ENCODE assay signal across 8 cellular contexts in the genomic region with DNA sequence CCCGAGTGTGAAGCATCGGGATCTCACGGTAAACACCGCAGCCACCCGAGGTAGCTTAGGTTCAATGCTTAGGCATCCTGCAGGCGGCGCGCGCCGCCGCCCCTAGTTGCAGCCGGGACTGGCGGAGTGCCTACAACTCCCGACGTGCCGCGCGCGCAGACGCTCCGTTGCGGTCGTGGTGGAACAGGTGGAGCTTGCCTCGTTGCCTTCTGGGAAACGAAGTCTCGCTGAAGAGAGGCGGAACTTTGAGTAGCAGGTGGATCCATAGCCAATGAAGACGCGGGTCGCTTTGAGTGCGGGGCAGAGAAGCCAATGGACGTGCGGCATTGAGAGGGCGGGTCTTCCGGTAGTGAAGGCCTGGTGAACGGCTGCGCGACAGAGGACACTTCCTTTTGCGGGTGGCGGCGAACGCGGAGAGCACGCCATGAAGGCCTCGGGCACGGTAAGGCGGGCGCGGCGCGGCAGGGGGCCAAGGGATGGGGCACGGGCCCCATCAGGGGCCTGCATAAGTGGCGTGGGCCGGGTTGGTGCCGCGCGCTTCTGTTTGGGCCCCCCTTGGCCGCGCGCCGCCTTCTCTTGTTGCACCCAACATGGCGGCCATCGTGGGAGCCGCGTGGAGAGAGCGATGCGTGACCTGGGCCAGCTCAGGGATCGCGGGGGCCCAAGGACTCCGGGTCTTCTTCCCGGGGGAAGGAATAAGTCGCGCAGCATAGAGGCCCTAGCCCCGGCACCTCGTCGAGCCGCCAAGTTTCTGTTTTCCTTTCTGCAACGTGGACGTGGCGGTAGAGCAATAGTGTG. TPM values are rescaled to one million over a fixed set of nuclear protein-coding genes. Genes with fewer than 3 reads are reported as not detected.
A peak's percentile ranks its signal among the peaks of the same experiment; 100 is the strongest.
DNase-seq lines count a peak whose midpoint lies in the region; ATAC-seq and TF ChIP-seq lines count a peak whose summit lies in the region.

A gene (plus strand): TSS at position 378 of the 798 bp plus-strand sequence. CDS start 47 bp downstream, at position 425.

- H3K27ac ChIP-seq in GM23338 (ENCODE audit: low read depth) (peak within 1 kb of the TSS; percentile 90), RWPE1 (peak within 1 kb of the TSS; percentile 77)

- H3K4me2 ChIP-seq in GM23338 = peak within 1 kb of the TSS; percentile 100

- H3K9me3 Mint-ChIP-seq in GM23338 (peaks cover 11% of the 10 kb centered on the region; the same call in 2 of the 3 replicates), natural killer cell (no peaks in the 10 kb centered on the region)
- no peaks in the 10 kb centered on the region for H3K9me3 Mint-ChIP-seq in activated T-helper 2 cell treated with anti-CD3 and anti-CD28 coated beads, Interferon-gamma antibody, Interleukin-2, Interleukin-4, amounts not matched to agents 10 μg/mL and 5 μg/mL and 100 μg/mL, durations not matched to agents 14 hours and 24 hours and 36 hours

- H3K27me3 Mint-ChIP-seq in GM23338 (ENCODE audit: insufficient read depth, low read depth, poor library complexity) = peaks cover 27% of the 10 kb centered on the region
- no peaks in the 10 kb centered on the region for H3K27me3 Mint-ChIP-seq in activated T-helper 2 cell treated with anti-CD3 and anti-CD28 coated beads, Interferon-gamma antibody, Interleukin-2, Interleukin-4, amounts not matched to agents 10 μg/mL and 5 μg/mL and 100 μg/mL, durations not matched to agents 14 hours and 24 hours and 36 hours (ENCODE audit: low read depth)
- no peaks in the 10 kb centered on the region for H3K27me3 Mint-ChIP-seq in natural killer cell (ENCODE audit: low read depth in 2 of 2)

- POLR2A ChIA-PET in RWPE1 (lab: Yijun Ruan, JAX; ENCODE audit: low non-redundant PET) = interaction anchor here (0.6 to 1.3 kb wide), 10 partner anchors 11 to 535 kb away, joined by 3 to 21 read pairs (median 4); a partner anchor contains a TSS

- H3K4me1 Mint-ChIP-seq in GM23338 (peaks cover 17% of the 10 kb centered on the region), natural killer cell (peaks cover 30 to 32% of the 10 kb centered on the region in 2 donors)
- H3K4me1 Mint-ChIP-seq in activated T-helper 2 cell treated with anti-CD3 and anti-CD28 coated beads, Interferon-gamma antibody, Interleukin-2, Interleukin-4, amounts not matched to agents 10 μg/mL and 5 μg/mL and 100 μg/mL, durations not matched to agents 14 hours and 24 hours and 36 hours (ENCODE audit: low read depth) = peaks cover 20% of the 10 kb centered on the region

- peaks cover 45% of the 10 kb centered on the region for H3F3A ChIP-seq in GM23338 (replicated peaks; ENCODE audit: low read depth)

- peaks cover 38% of the 10 kb centered on the region for H4K20me1 ChIP-seq in GM23338 (replicated peaks; ENCODE audit: insufficient read depth)

- CTCF ChIA-PET in RWPE1 (lab: Yijun Ruan, JAX) = interaction anchor here (0.6 to 2.2 kb wide), 11 partner anchors 8 to 254 kb away, joined by 3 to 52 read pairs (median 4); a partner anchor contains a TSS

- peak; percentile 100 for DNase-seq in EL
- peak; percentile 100 for DNase-seq in GM23338 (ENCODE audit: low spot score)
- DNase-seq in RWPE1 (ENCODE audit: low spot score) = peak; percentile 97
- peak; percentile 99 for DNase-seq in activated T-helper 2 cell treated with anti-CD3 and anti-CD28 coated beads, Interferon-gamma antibody, Interleukin-2, Interleukin-4, amounts not matched to agents 10 μg/mL and 5 μg/mL and 100 μg/mL, durations not matched to agents 14 hours and 24 hours and 36 hours (ENCODE audit: low spot score)
- peak; percentile 100 for DNase-seq in fibroblast of mammary gland (ENCODE audit: low read depth)
- peak; percentile 94 for DNase-seq in natural killer cell
- DNase-seq in stimulated activated naive CD8-positive, alpha-beta T cell treated with anti-CD3 and anti-CD28 coated beads, Interleukin-15, Interleukin-2, amounts not matched to agents 100 U/mL and 50 U/mL, for 24 hours = peak; percentile 97

- H3K27ac Mint-ChIP-seq in GM23338 (peak within 1 kb of the TSS; percentile 100), natural killer cell (peak within 1 kb of the TSS; percentile 86 to 95)
- peak within 1 kb of the TSS; percentile 99 for H3K27ac Mint-ChIP-seq in activated T-helper 2 cell treated with anti-CD3 and anti-CD28 coated beads, Interferon-gamma antibody, Interleukin-2, Interleukin-4, amounts not matched to agents 10 μg/mL and 5 μg/mL and 100 μg/mL, durations not matched to agents 14 hours and 24 hours and 36 hours

- H3K9me2 ChIP-seq in GM23338 (ENCODE audit: insufficient read depth) = no peaks in the 10 kb centered on the region

- H3K27me3 ChIP-seq in GM23338 (ENCODE audit: insufficient read depth) = no peaks in the 10 kb centered on the region

- peak; percentile 90 for ATAC-seq in GM23338
- ATAC-seq in natural killer cell = peak; percentile 93 to 99 (median 95)
- ATAC-seq in stimulated activated naive CD8-positive, alpha-beta T cell treated with anti-CD3 and anti-CD28 coated beads, Interleukin-15, Interleukin-2, amounts not matched to agents 100 U/mL and 50 U/mL, for 24 hours = peak; percentile 96

- H3K4me1 ChIP-seq in GM23338 (ENCODE audit: insufficient read depth) = peaks cover 9% of the 10 kb centered on the region; the same call in 1 of the 2 replicates

- peak; percentile 65 to 90 for TF ChIP-seq CTCF in GM23338 (conservative IDR thresholded peaks at IDR 0.05; ENCODE audit: low read depth in 2 of 2)
- peak; percentile 91 for TF ChIP-seq CTCF in LNCAP (IDR thresholded peaks at IDR 0.05)
- TF ChIP-seq CTCF in RWPE1 (conservative IDR thresholded peaks at IDR 0.05; ENCODE audit: low read depth) = peak; percentile 98
- TF ChIP-seq CTCF in fibroblast of mammary gland (conservative IDR thresholded peaks at IDR 0.05; ENCODE audit: control insufficient read depth, insufficient read depth, low read depth, low read length) = peak; percentile 64
- TF ChIP-seq CTCF in natural killer cell (IDR thresholded peaks at IDR 0.05) = peak; percentile 75

- H3K4me3 ChIP-seq in GM23338 (peak within 1 kb of the TSS; percentile 100), fibroblast of mammary gland (ENCODE audit: control insufficient read depth, low read depth, low read length) (peak within 1 kb of the TSS; percentile 88)

- peak within 1 kb of the TSS; percentile 30; the same call in 1 of the 2 replicates for H2AFZ ChIP-seq in GM23338

- peaks cover 37% of the 10 kb centered on the region for H3K36me3 ChIP-seq in GM23338 (ENCODE audit: insufficient read depth)

- H3K4me3 Mint-ChIP-seq in GM23338 = peak within 1 kb of the TSS; percentile 99
- H3K4me3 Mint-ChIP-seq in activated T-helper 2 cell treated with anti-CD3 and anti-CD28 coated beads, Interferon-gamma antibody, Interleukin-2, Interleukin-4, amounts not matched to agents 10 μg/mL and 5 μg/mL and 100 μg/mL, durations not matched to agents 14 hours and 24 hours and 36 hours (ENCODE audit: low read depth) = peak within 1 kb of the TSS; percentile 99
- peak within 1 kb of the TSS; percentile 99 for H3K4me3 Mint-ChIP-seq in natural killer cell

- intact Hi-C loops in activated T-helper 2 cell treated with anti-CD3 and anti-CD28 coated beads, Interferon-gamma antibody, Interleukin-2, Interleukin-4, amounts not matched to agents 10 μg/mL and 5 μg/mL and 100 μg/mL, durations not matched to agents 14 hours and 24 hours and 36 hours (cut with micrococcal nuclease) = loop anchor here (1.0 to 5.0 kb wide), 6 partner anchors 15 to 138 kb away; a partner anchor contains a TSS
- intact Hi-C loops in natural killer cell (cut with micrococcal nuclease) = loop anchor here (1.0 to 10.0 kb wide), 3 partner anchors 73 to 365 kb away; no protein-coding TSS in a partner anchor

- H3K36me3 Mint-ChIP-seq in GM23338 (ENCODE audit: low read depth) (peaks cover 52% of the 10 kb centered on the region), natural killer cell (no peaks in the 10 kb centered on the region)
- peaks cover 50% of the 10 kb centered on the region for H3K36me3 Mint-ChIP-seq in activated T-helper 2 cell treated with anti-CD3 and anti-CD28 coated beads, Interferon-gamma antibody, Interleukin-2, Interleukin-4, amounts not matched to agents 10 μg/mL and 5 μg/mL and 100 μg/mL, durations not matched to agents 14 hours and 24 hours and 36 hours (ENCODE audit: low read depth)

- peaks cover 29% of the 10 kb centered on the region for H3K79me2 ChIP-seq in GM23338 (replicated peaks; ENCODE audit: insufficient read depth)

TF ChIP-seq in GM23338, 12 proteins besides CTCF, POLR2A, EP300 and RAD21 (continues in another document):
- TF ChIP-seq EZH2phosphoT487 (IDR thresholded peaks at IDR 0.05; ENCODE audit: unreplicated experiment) (no peak), EZH2 (IDR thresholded peaks at IDR 0.05; ENCODE audit: low read depth, unreplicated experiment) (no peak), JUNB (IDR thresholded peaks at IDR 0.05; ENCODE audit: unreplicated experiment) (no peak)
- TF ChIP-seq, protein P1, sequence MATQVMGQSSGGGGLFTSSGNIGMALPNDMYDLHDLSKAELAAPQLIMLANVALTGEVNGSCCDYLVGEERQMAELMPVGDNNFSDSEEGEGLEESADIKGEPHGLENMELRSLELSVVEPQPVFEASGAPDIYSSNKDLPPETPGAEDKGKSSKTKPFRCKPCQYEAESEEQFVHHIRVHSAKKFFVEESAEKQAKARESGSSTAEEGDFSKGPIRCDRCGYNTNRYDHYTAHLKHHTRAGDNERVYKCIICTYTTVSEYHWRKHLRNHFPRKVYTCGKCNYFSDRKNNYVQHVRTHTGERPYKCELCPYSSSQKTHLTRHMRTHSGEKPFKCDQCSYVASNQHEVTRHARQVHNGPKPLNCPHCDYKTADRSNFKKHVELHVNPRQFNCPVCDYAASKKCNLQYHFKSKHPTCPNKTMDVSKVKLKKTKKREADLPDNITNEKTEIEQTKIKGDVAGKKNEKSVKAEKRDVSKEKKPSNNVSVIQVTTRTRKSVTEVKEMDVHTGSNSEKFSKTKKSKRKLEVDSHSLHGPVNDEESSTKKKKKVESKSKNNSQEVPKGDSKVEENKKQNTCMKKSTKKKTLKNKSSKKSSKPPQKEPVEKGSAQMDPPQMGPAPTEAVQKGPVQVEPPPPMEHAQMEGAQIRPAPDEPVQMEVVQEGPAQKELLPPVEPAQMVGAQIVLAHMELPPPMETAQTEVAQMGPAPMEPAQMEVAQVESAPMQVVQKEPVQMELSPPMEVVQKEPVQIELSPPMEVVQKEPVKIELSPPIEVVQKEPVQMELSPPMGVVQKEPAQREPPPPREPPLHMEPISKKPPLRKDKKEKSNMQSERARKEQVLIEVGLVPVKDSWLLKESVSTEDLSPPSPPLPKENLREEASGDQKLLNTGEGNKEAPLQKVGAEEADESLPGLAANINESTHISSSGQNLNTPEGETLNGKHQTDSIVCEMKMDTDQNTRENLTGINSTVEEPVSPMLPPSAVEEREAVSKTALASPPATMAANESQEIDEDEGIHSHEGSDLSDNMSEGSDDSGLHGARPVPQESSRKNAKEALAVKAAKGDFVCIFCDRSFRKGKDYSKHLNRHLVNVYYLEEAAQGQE (IDR thresholded peaks at IDR 0.05; ENCODE audit: unreplicated experiment) = peak; percentile 26

RNA-seq across cellular contexts. Expression of the gene that starts here (rescaled TPM):
- total RNA-seq in GM23338 (2014; rRNA removed; shearing (Covaris generic)) = 1,233 and 1,314 TPM in 2 replicates
- 2,829 and 2,918 TPM in 2 replicates for polyA plus RNA-seq in GM23338 (2016; fragmentation: Nextera tagmentation; extraction: Ambion mirVana)
- 2,784 and 2,842 TPM in 2 replicates for total RNA-seq in activated T-helper 2 cell treated with anti-CD3 and anti-CD28 coated beads, Interferon-gamma antibody, Interleukin-2, Interleukin-4, amounts not matched to agents 10 μg/mL and 5 μg/mL and 100 μg/mL, durations not matched to agents 14 hours and 24 hours and 36 hours
- 1,000 to 10,000 TPM; 1,015 to 1,285 (median 1,208) TPM for total RNA-seq in natural killer cell

Comparison
In these comparisons a context has a peak if more than half of its experiments do, and no peak if none do; other contexts are left out.
1. Peak in every context shown above with its lines: DNase-seq, ATAC-seq, H3K4me3 ChIP-seq and H3K27ac ChIP-seq.